ENCODE assay signal across 9 cellular contexts in the genomic region with DNA sequence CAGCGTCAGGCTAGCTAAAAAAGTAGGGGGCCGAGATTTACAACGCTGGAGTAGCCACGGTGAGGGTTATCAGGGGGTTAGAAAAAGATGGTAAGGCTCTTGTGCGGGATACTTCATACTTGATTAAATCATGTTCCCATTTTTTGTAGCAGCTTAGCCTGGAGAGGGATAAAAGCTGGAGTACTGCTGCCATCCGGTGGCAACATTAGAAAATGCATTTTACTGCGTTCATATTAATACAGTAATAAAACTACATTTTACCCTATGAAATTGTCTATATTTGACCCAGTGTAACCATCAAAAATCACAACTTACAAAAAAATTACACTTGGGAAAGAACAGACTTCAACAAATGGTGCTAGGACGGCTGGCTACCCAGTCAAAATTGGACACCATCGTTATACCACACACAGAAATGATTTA. TPM values are rescaled to one million over a fixed set of nuclear protein-coding genes. Genes with fewer than 3 reads are reported as not detected.
DNase-seq lines count a peak whose midpoint lies in the region; ATAC-seq and TF ChIP-seq lines count a peak whose summit lies in the region.
"Had no signal": no experiment of that assay in that cellular context is flagged by ENCODE, and none has a peak within 500 bp of the region (broad histone marks: within the 10 kb centered on the region; RNA-seq: fewer than 3 reads in every experiment).

No MANE protein-coding gene starts in this region.

- DNase-seq in D341Med (ENCODE audit: low spot score), result peak; percentile 57
- DNase-seq in Panc1 (ENCODE audit: low read depth, low spot score), result no peak
- peak; percentile 59 for DNase-seq in MCF 10A (ENCODE audit: unreplicated experiment)
- no peak for DNase-seq in kidney epithelial cell (ENCODE audit: low read depth)
- no peak for DNase-seq in thoracic aorta (ENCODE audit: low spot score)
- DNase-seq in activated CD8-positive, alpha-beta memory T cell treated with anti-CD3 and anti-CD28 coated beads, Interleukin-2, amount 50 U/mL, for 48 hours, result no peak

- no peak overlapping the region for H3K27ac ChIP-seq in Panc1 (ENCODE audit: low read length)
- no peak overlapping the region for H3K27ac ChIP-seq in thoracic aorta

- H3K27me3 Mint-ChIP-seq in MCF 10A (ENCODE audit: insufficient read depth, unreplicated experiment), result no peaks in the 10 kb centered on the region
- H3K27me3 Mint-ChIP-seq: naive thymus-derived CD8-positive, alpha-beta T cell had no signal

- no peak overlapping the region for H3K27ac Mint-ChIP-seq in MCF 10A (ENCODE audit: low read depth, unreplicated experiment)
- H3K27ac Mint-ChIP-seq: naive thymus-derived CD8-positive, alpha-beta T cell had no signal

- peaks cover 10% of the 10 kb centered on the region for H3K4me1 Mint-ChIP-seq in MCF 10A (ENCODE audit: insufficient read depth, unreplicated experiment)

- H3K4me3 Mint-ChIP-seq in MCF 10A (ENCODE audit: unreplicated experiment), result no peak overlapping the region
- H3K4me3 Mint-ChIP-seq: naive thymus-derived CD8-positive, alpha-beta T cell had no signal

- no peak overlapping the region for H3K4me3 ChIP-seq in Panc1 (ENCODE audit: low read depth in 2 of 2, low read length in 2 of 2)
- no peak overlapping the region for H3K4me3 ChIP-seq in kidney epithelial cell (ENCODE audit: low read depth, low read length)
- H3K4me3 ChIP-seq in thoracic aorta, result no peak overlapping the region

- peaks cover 8% of the 10 kb centered on the region; the same call in 1 of the 2 replicates for H3K36me3 ChIP-seq in Panc1 (ENCODE audit: control insufficient read depth, insufficient read depth, low read length)
- no peaks in the 10 kb centered on the region for H3K36me3 ChIP-seq in kidney epithelial cell (ENCODE audit: control insufficient read depth, insufficient read depth, low read length)
- H3K36me3 ChIP-seq in thoracic aorta, result peaks cover 4% of the 10 kb centered on the region

- H3K4me1 ChIP-seq in Panc1 (ENCODE audit: control insufficient read depth, insufficient read depth, low read length), result peaks cover 3% of the 10 kb centered on the region; the same call in 1 of the 2 replicates
- no peaks in the 10 kb centered on the region for H3K4me1 ChIP-seq in thoracic aorta (ENCODE audit: control insufficient read depth in 1 of 2, low read depth in 2 of 2)

- no peaks in the 10 kb centered on the region for H3K9me3 Mint-ChIP-seq in MCF 10A (ENCODE audit: unreplicated experiment)

- no peaks in the 10 kb centered on the region for H3K27me3 ChIP-seq in Panc1 (ENCODE audit: control insufficient read depth, insufficient read depth, low read length)
- H3K27me3 ChIP-seq in kidney epithelial cell (ENCODE audit: control insufficient read depth, insufficient read depth, low read length), result no peaks in the 10 kb centered on the region
- H3K27me3 ChIP-seq in thoracic aorta (replicated peaks; ENCODE audit: insufficient read depth), result no peaks in the 10 kb centered on the region

- intact Hi-C loops in Panc1 (cut with micrococcal nuclease; ENCODE audit: unreplicated experiment) (loop anchor here (1.0 kb wide), 3 partner anchors 133 to 271 kb away; no protein-coding TSS in a partner anchor), MCF 10A (cut with micrococcal nuclease) (loop anchor here (1.0 to 10.0 kb wide), 4 partner anchors 79 to 271 kb away; partner anchors contain the start of gene CDON)

- peaks cover 49% of the 10 kb centered on the region for H3K36me3 Mint-ChIP-seq in MCF 10A (ENCODE audit: insufficient read depth, unreplicated experiment)

- H3K9me3 ChIP-seq in Panc1 (ENCODE audit: control insufficient read depth, insufficient read depth, low read depth, low read length) (no peaks in the 10 kb centered on the region), thoracic aorta (no peaks in the 10 kb centered on the region)

- CTCF ChIA-PET in Panc1 (lab: Charles Lee) (interaction anchor here (0.6 to 1.1 kb wide), 3 partner anchors 252 to 274 kb away, joined by 3 read pairs; no protein-coding TSS in a partner anchor), MCF 10A (lab: Yijun Ruan, JAX) (interaction anchor here (0.6 to 3.5 kb wide), 47 partner anchors 8 to 1881 kb away, joined by 3 to 114 read pairs (median 4); partner anchors contain the start of genes CDON and VSIG10L2)

- TF ChIP-seq CTCF in Panc1 (IDR thresholded peaks at IDR 0.05) (peak; percentile 84), MCF 10A (IDR thresholded peaks at IDR 0.05; ENCODE audit: unreplicated experiment) (peak; percentile 65), kidney epithelial cell (IDR thresholded peaks at IDR 0.05; ENCODE audit: insufficient read depth, low read length, poor library complexity, severe bottlenecking) (peak; percentile 50), thoracic aorta (IDR thresholded peaks at IDR 0.05) (peak; percentile 70)

- peak; percentile 41 for ATAC-seq in HG03066 (IDR thresholded peaks at IDR 0.05; ENCODE audit: low read depth, unreplicated experiment)
- ATAC-seq in Panc1, result peak; percentile 72
- ATAC-seq in thoracic aorta (ENCODE audit: insufficient number of reproducible peaks, low FRiP score, low read depth), result no peak
- no peak for ATAC-seq in HG02981 (IDR thresholded peaks at IDR 0.05; ENCODE audit: unreplicated experiment)

- POLR2A ChIA-PET in Panc1 (lab: Charles Lee), result no interaction called here
- POLR2A ChIA-PET in MCF 10A (lab: Yijun Ruan, JAX), result interaction anchor here (1.1 to 2.5 kb wide), 4 partner anchors 53 to 271 kb away, joined by 3 to 12 read pairs (median 4); no protein-coding TSS in a partner anchor

- in situ Hi-C loops in Panc1 (cut with HindIII; ENCODE audit: low pct_unique_long_range_greater_than_20kb, low sequenced_read_pairs), result no loop called here

- BruUV-seq in Panc1 (replicated peaks; lab: Mats Ljungman, UMichigan), result no TSS peak
- no TSS peak for BruUV-seq in MCF 10A (replicated peaks; lab: Mats Ljungman, UMichigan)

RNA-seq across cellular contexts. Expression of gene RPUSD4, which starts 17.3 kb away (rescaled TPM):
- 52.3 TPM for total RNA-seq in Panc1 (2021; ENCODE audit: unreplicated experiment)
- polyA plus RNA-seq in Panc1 (2012; ENCODE audit: insufficient read length), result 50.2 TPM
- 19.4 and 26.7 TPM in 2 replicates for total RNA-seq in MCF 10A (2022)
- total RNA-seq in kidney epithelial cell, result 25.5 and 27.0 TPM in 2 replicates
- total RNA-seq in thoracic aorta, result 10 to 100 TPM in 1 of 2 donors, 1 to 10 TPM in 1; 6.0 to 34.8 TPM

RNA-seq across cellular contexts. Expression of gene FAM118B, which starts 17.4 kb away (rescaled TPM):
- total RNA-seq in Panc1 (2021; ENCODE audit: unreplicated experiment), result 41.6 TPM
- 29.4 TPM for polyA plus RNA-seq in Panc1 (2012; ENCODE audit: insufficient read length)
- total RNA-seq in MCF 10A (2022), result 8.3 and 13.4 TPM in 2 replicates
- 35.3 and 36.0 TPM in 2 replicates for total RNA-seq in kidney epithelial cell
- 10 to 100 TPM in 1 of 2 donors, 1 to 10 TPM in 1; 8.4 to 14.5 TPM for total RNA-seq in thoracic aorta

Comparison
In these comparisons a context has a peak if more than half of its experiments do, and no peak if none do; other contexts are left out.
1. DNase-seq: peak in D341Med (single experiment) and MCF 10A (single experiment); none in Panc1 (single experiment), kidney epithelial cell (single experiment), thoracic aorta (single experiment) and activated CD8-positive, alpha-beta memory T cell treated with anti-CD3 and anti-CD28 coated beads, Interleukin-2, amount 50 U/mL, for 48 hours (single experiment).
2. ATAC-seq: peak in HG03066 (single experiment) and Panc1 (single experiment); none in thoracic aorta (single experiment) and HG02981 (single experiment).
3. Peak in every context shown above with its lines, with median percentiles within 50 percentile points of each other: CTCF ChIP-seq.